Comparison of ENCODE assay signal across 12 cellular contexts in the genomic region with DNA sequence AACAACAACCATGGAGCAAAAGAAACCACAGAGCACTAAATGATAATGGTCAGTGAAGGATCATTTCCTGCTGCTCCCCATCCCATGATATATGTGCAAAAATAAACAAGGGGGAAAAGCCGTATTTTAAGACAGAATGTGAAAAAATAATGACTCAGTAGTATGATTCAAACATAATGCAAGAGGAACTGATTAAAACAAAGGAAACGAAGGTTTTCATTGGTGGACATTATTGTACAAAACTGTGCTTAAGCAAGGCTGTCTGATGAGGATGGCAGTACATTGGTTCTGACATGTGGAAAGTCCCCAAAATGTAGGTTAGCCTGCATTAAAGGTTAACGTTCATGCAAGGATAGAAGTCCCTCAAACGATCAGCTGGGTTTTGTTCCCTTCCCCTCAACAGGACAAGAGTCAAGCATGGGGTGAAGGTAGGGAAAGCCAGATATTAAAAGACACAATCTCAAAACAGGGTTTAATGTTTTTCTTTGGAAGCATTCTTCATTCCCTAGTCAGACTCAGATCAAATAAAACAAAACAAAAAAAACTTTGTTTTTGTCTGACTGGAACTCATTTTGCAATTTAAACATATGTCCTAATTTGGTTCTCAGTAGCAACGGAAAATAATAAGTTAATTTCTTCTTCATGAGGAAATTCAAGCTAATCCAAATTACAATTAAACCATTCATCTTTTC. TPM values are rescaled to one million over a fixed set of nuclear protein-coding genes. Genes with fewer than 3 reads are reported as not detected.
DNase-seq lines count a peak whose midpoint lies in the region; ATAC-seq and TF ChIP-seq lines count a peak whose summit lies in the region.
"Had no signal": no experiment of that assay in that cellular context is flagged by ENCODE, and none has a peak within 500 bp of the region (broad histone marks: within the 10 kb centered on the region; RNA-seq: fewer than 3 reads in every experiment).

No MANE protein-coding gene starts in this region.

- no peaks in the 10 kb centered on the region for H3K27me3 ChIP-seq in tibial artery

- H3K9me3 ChIP-seq in tibial artery, result no peaks in the 10 kb centered on the region

- intact Hi-C loops in tibial artery (cut with DNase I; ENCODE audit: low total_unique reads), result no loop called here

- in situ Hi-C loops in astrocyte of the spinal cord (cut with HindIII; ENCODE audit: low sequenced_read_pairs), result no loop called here

- DNase-seq in AG08395 (ENCODE audit: low spot score) (peak; percentile 60), HS-5 (ENCODE audit: low read depth) (peak; percentile 65), astrocyte of the spinal cord (ENCODE audit: low read depth, low spot score) (peak; percentile 78), lung microvascular endothelial cell (ENCODE audit: low read depth in 2 of 2) (peak; percentile 3 to 40), tibial artery (no peak), kidney tubule cell (ENCODE audit: low spot score) (no peak)
- DNase-seq in activated CD4-positive, alpha-beta T cell treated with anti-CD3 and anti-CD28 coated beads, Interleukin-2, amount 50 U/mL, for 48 hours, result no peak
- DNase-seq: activated CD8-positive, alpha-beta memory T cell treated with anti-CD3 and anti-CD28 coated beads for 24 hours; dorsolateral prefrontal cortex; left ventricle myocardium superior had no signal

- H3K4me3 ChIP-seq in astrocyte of the spinal cord (ENCODE audit: low read depth, low read length), result no peak overlapping the region
- no peak overlapping the region for H3K4me3 ChIP-seq in tibial artery
- H3K4me3 ChIP-seq: dorsolateral prefrontal cortex had no signal

- no peak for ATAC-seq in GM18909 (IDR thresholded peaks at IDR 0.05; ENCODE audit: poor library complexity, unreplicated experiment)
- ATAC-seq: left ventricle myocardium superior had no signal

- no peaks in the 10 kb centered on the region for H3K36me3 ChIP-seq in tibial artery

- H3K27ac ChIP-seq in tibial artery, result no peak overlapping the region
- H3K27ac ChIP-seq: dorsolateral prefrontal cortex, parathyroid adenoma had no signal

- no peaks in the 10 kb centered on the region for H3K4me1 ChIP-seq in tibial artery
- H3K4me1 ChIP-seq: parathyroid adenoma had no signal

- TF ChIP-seq CTCF in astrocyte of the spinal cord (IDR thresholded peaks at IDR 0.05; ENCODE audit: low read depth, low read length) (no peak), tibial artery (IDR thresholded peaks at IDR 0.05) (no peak)

RNA-seq across cellular contexts. Expression of gene PTGDR, which starts 26.2 kb away (rescaled TPM):
- total RNA-seq in lung microvascular endothelial cell, result not detected in 2 replicates

Comparison
In these comparisons a context has a peak if more than half of its experiments do, and no peak if none do; other contexts are left out.
1. DNase-seq: peak in AG08395 (single experiment), HS-5 (single experiment), astrocyte of the spinal cord (single experiment) and lung microvascular endothelial cell (2 of 2); none in tibial artery (0 of 2), kidney tubule cell (single experiment) and activated CD4-positive, alpha-beta T cell treated with anti-CD3 and anti-CD28 coated beads, Interleukin-2, amount 50 U/mL, for 48 hours (0 of 2).